In the genomic region with DNA sequence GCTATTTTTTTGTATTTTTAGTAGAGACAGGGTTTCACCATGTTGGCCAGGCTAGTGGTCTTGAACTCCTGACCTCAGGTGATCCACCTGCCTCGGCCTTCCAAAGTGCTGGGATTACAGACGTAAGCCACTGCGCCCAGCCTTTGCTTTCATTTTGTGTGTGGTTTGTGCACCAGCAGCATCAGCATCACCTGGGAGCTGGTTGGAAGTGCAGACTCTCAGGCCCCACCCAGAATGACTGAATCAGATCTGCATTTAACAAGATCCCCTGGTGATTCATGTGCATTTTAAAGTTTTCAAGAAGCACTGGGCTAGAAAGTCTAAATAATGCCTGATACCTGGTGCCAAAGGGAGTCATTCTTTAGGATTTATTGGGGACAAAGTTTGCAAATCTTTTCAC, we compare ENCODE assay signal across 20 cellular contexts.
"Had no signal": no experiment of that assay in that cellular context is flagged by ENCODE, and none has a peak within 500 bp of the region (broad histone marks: within the 10 kb centered on the region; RNA-seq: fewer than 3 reads in every experiment).

No MANE protein-coding gene starts in this region.

- H3K4me1 Mint-ChIP-seq: memory B cell had no signal

- H3K27me3 Mint-ChIP-seq: T-cell had no signal

- H3K36me3 Mint-ChIP-seq: activated CD4-positive, alpha-beta memory T cell treated with anti-CD3 and anti-CD28 coated beads for 36 hours; memory B cell; T-cell had no signal

- H3K4me3 ChIP-seq: left ventricle myocardium inferior, prostate gland, skin epidermis, tibial artery, uterus had no signal

- H3K27me3 ChIP-seq: brain microvascular endothelial cell, tibial artery had no signal

- H3K27ac Mint-ChIP-seq: activated CD4-positive, alpha-beta memory T cell treated with anti-CD3 and anti-CD28 coated beads for 36 hours; activated T-cell treated with anti-CD3 and anti-CD28 coated beads, Interleukin-2, amount 50 U/mL, for 72 hours; effector memory CD8-positive, alpha-beta T cell; memory B cell; T-cell had no signal

- H3K4me3 Mint-ChIP-seq: activated CD4-positive, alpha-beta memory T cell treated with anti-CD3 and anti-CD28 coated beads for 36 hours; activated T-cell treated with anti-CD3 and anti-CD28 coated beads, Interleukin-2, amount 50 U/mL, for 72 hours; effector memory CD8-positive, alpha-beta T cell; memory B cell; T-cell had no signal

- H3K36me3 ChIP-seq: brain microvascular endothelial cell, left ventricle myocardium inferior, prostate gland, tibial artery, uterus had no signal

- H3K9me3 Mint-ChIP-seq: activated CD4-positive, alpha-beta memory T cell treated with anti-CD3 and anti-CD28 coated beads for 36 hours; activated T-cell treated with anti-CD3 and anti-CD28 coated beads, Interleukin-2, amount 50 U/mL, for 72 hours; effector memory CD8-positive, alpha-beta T cell; memory B cell; T-cell had no signal

- DNase-seq: activated CD4-positive, alpha-beta memory T cell treated with anti-CD3 and anti-CD28 coated beads for 36 hours; activated CD8-positive, alpha-beta memory T cell treated with anti-CD3 and anti-CD28 coated beads, Interleukin-2, amount 50 U/mL, for 48 hours; activated gamma-delta T cell; activated T-cell treated with anti-CD3 and anti-CD28 coated beads, Interleukin-2, amount 50 U/mL, for 72 hours; anterior cingulate cortex; brain microvascular endothelial cell; dermis blood vessel endothelial cell; effector memory CD8-positive, alpha-beta T cell; erythroblast; left ventricle myocardium inferior; right cardiac atrium; stimulated activated CD4-positive, alpha-beta T cell treated with anti-CD3 and anti-CD28 coated beads, Interleukin-4, amount 100 ng/mL, for 24 hours; stimulated activated naive CD4-positive, alpha-beta T cell; T-cell; T-helper 9 cell; tibial artery; uterus had no signal
